16 cellular contexts compared by ENCODE assay signal in genomic region chr6:20444786-20445271, GRCh38. TPM values are rescaled to one million over a fixed set of nuclear protein-coding genes. Genes with fewer than 3 reads are reported as not detected.
A peak's percentile ranks its signal among the peaks of the same experiment; 100 is the strongest.
DNase-seq lines count a peak whose midpoint lies in the region; ATAC-seq and TF ChIP-seq lines count a peak whose summit lies in the region.
"Had no signal": no experiment of that assay in that cellular context is flagged by ENCODE, and none has a peak within 500 bp of the region (broad histone marks: within the 10 kb centered on the region; RNA-seq: fewer than 3 reads in every experiment).

No MANE protein-coding gene starts in this region.

- H3K9me3 ChIP-seq in prostate gland: no peaks in the 10 kb centered on the region
- H3K9me3 ChIP-seq: HAP-1, lower lobe of right lung, stomach had no signal

- no peaks in the 10 kb centered on the region for H3K9me3 Mint-ChIP-seq in activated naive CD4-positive, alpha-beta T cell treated with anti-CD3 and anti-CD28 coated beads for 36 hours
- peaks cover 3% of the 10 kb centered on the region for H3K9me3 Mint-ChIP-seq in stimulated activated naive CD8-positive, alpha-beta T cell treated with anti-CD3 and anti-CD28 coated beads, Interleukin-15, Interleukin-2, amounts not matched to agents 100 ng/mL and 50 ng/mL, for 24 hours

- WGBS in prostate gland: 89% methylated on average over 5 of the region's 5 CpGs

- intact Hi-C loops in activated naive CD4-positive, alpha-beta T cell treated with anti-CD3 and anti-CD28 coated beads for 36 hours (cut with micrococcal nuclease): no loop called here
- intact Hi-C loops in prostate gland (cut with DNase I): no loop called here

- no peak for ATAC-seq in HG02970 (IDR thresholded peaks at IDR 0.05; ENCODE audit: low FRiP score, unreplicated experiment)
- ATAC-seq: lower lobe of right lung had no signal

- TF ChIP-seq POLR2A in prostate gland (IDR thresholded peaks at IDR 0.05): no peak

- no peak overlapping the region for H3K4me3 ChIP-seq in epithelial cell of esophagus (ENCODE audit: low read length)
- no peak overlapping the region for H3K4me3 ChIP-seq in prostate gland
- H3K4me3 ChIP-seq: HAP-1, lower lobe of right lung, neural progenitor cell, stomach had no signal

- no peak overlapping the region for H3K27ac ChIP-seq in prostate gland
- H3K27ac ChIP-seq: lower lobe of right lung, neural progenitor cell, stomach had no signal

- H3K27me3 Mint-ChIP-seq in activated naive CD4-positive, alpha-beta T cell treated with anti-CD3 and anti-CD28 coated beads for 36 hours (ENCODE audit: low read depth): no peaks in the 10 kb centered on the region
- no peaks in the 10 kb centered on the region for H3K27me3 Mint-ChIP-seq in stimulated activated naive CD8-positive, alpha-beta T cell treated with anti-CD3 and anti-CD28 coated beads, Interleukin-15, Interleukin-2, amounts not matched to agents 100 ng/mL and 50 ng/mL, for 24 hours
- H3K27me3 Mint-ChIP-seq: activated CD4-positive, alpha-beta T cell treated with anti-CD3 and anti-CD28 coated beads, Interleukin-2, amount 10 ng/mL, durations not matched to agents 7 days and 5 days had no signal

- H3K36me3 Mint-ChIP-seq in activated naive CD4-positive, alpha-beta T cell treated with anti-CD3 and anti-CD28 coated beads for 36 hours (ENCODE audit: low read depth): peaks cover 25% of the 10 kb centered on the region
- peaks cover 54% of the 10 kb centered on the region for H3K36me3 Mint-ChIP-seq in stimulated activated naive CD8-positive, alpha-beta T cell treated with anti-CD3 and anti-CD28 coated beads, Interleukin-15, Interleukin-2, amounts not matched to agents 100 ng/mL and 50 ng/mL, for 24 hours (ENCODE audit: low read depth)

- H3K27ac Mint-ChIP-seq in activated naive CD4-positive, alpha-beta T cell treated with anti-CD3 and anti-CD28 coated beads for 36 hours: no peak overlapping the region
- H3K27ac Mint-ChIP-seq in stimulated activated naive CD8-positive, alpha-beta T cell treated with anti-CD3 and anti-CD28 coated beads, Interleukin-15, Interleukin-2, amounts not matched to agents 100 ng/mL and 50 ng/mL, for 24 hours: peak overlapping the region; percentile 19
- H3K27ac Mint-ChIP-seq: activated CD4-positive, alpha-beta T cell treated with anti-CD3 and anti-CD28 coated beads, Interleukin-2, amount 10 ng/mL, durations not matched to agents 7 days and 5 days; neural progenitor cell had no signal

- no peak overlapping the region for H3K4me3 Mint-ChIP-seq in activated naive CD4-positive, alpha-beta T cell treated with anti-CD3 and anti-CD28 coated beads for 36 hours
- H3K4me3 Mint-ChIP-seq in stimulated activated naive CD8-positive, alpha-beta T cell treated with anti-CD3 and anti-CD28 coated beads, Interleukin-15, Interleukin-2, amounts not matched to agents 100 ng/mL and 50 ng/mL, for 24 hours: no peak overlapping the region
- H3K4me3 Mint-ChIP-seq: activated CD4-positive, alpha-beta T cell treated with anti-CD3 and anti-CD28 coated beads, Interleukin-2, amount 10 ng/mL, durations not matched to agents 7 days and 5 days; neural progenitor cell had no signal

- CTCF ChIA-PET in activated naive CD4-positive, alpha-beta T cell treated with anti-CD3 and anti-CD28 coated beads for 36 hours (lab: Charles Lee): interaction anchor here (1.3 kb wide), 1 partner anchor 40 kb away, joined by 5 read pairs; no protein-coding TSS in a partner anchor

- peak; percentile 15 for DNase-seq in activated naive CD4-positive, alpha-beta T cell treated with anti-CD3 and anti-CD28 coated beads for 36 hours
- no peak for DNase-seq in activated naive CD4-positive, alpha-beta T cell treated with anti-CD3 and anti-CD28 coated beads, Interleukin-2, amount 50 U/mL, for 16 hours
- DNase-seq in RPMI7951 (ENCODE audit: low read depth) (peak; percentile 23), epithelial cell of esophagus (ENCODE audit: low read depth) (peak; percentile 41), prostate gland (ENCODE audit: low spot score) (no peak), NCI-H2196 (lab: John Stamatoyannopoulos, UW; ENCODE audit: unreplicated experiment) (no peak)
- DNase-seq: activated CD4-positive, alpha-beta T cell treated with anti-CD3 and anti-CD28 coated beads, Interleukin-2, amount 10 ng/mL, durations not matched to agents 7 days and 5 days; DMS 273 treated with DMSO at 0.1 percent for 48 hours; Kasumi-1; lower lobe of right lung; NCI-H526 treated with DMSO at 0.1 percent for 48 hours; stomach had no signal

- peaks cover 23% of the 10 kb centered on the region for H3K4me1 Mint-ChIP-seq in activated naive CD4-positive, alpha-beta T cell treated with anti-CD3 and anti-CD28 coated beads for 36 hours (ENCODE audit: low read depth)
- H3K4me1 Mint-ChIP-seq in stimulated activated naive CD8-positive, alpha-beta T cell treated with anti-CD3 and anti-CD28 coated beads, Interleukin-15, Interleukin-2, amounts not matched to agents 100 ng/mL and 50 ng/mL, for 24 hours (ENCODE audit: low read depth): peaks cover 26% of the 10 kb centered on the region

- H3K36me3 ChIP-seq in prostate gland: no peaks in the 10 kb centered on the region
- H3K36me3 ChIP-seq: lower lobe of right lung, neural progenitor cell had no signal

- TF ChIP-seq CTCF in epithelial cell of esophagus (IDR thresholded peaks at IDR 0.05; ENCODE audit: insufficient read depth, low read depth, low read length, missing control alignments) (no peak), prostate gland (IDR thresholded peaks at IDR 0.05) (no peak)

- H3K4me1 ChIP-seq in prostate gland (replicated peaks): no peaks in the 10 kb centered on the region
- H3K4me1 ChIP-seq: lower lobe of right lung had no signal

- H3K27me3 ChIP-seq in prostate gland (replicated peaks; ENCODE audit: insufficient read depth): no peaks in the 10 kb centered on the region
- H3K27me3 ChIP-seq: neural progenitor cell, stomach had no signal

RNA-seq across cellular contexts. Expression of gene E2F3, which starts 43.1 kb away (rescaled TPM):
- 10 to 100 TPM; 12.7 to 13.1 TPM for total RNA-seq in activated naive CD4-positive, alpha-beta T cell treated with anti-CD3 and anti-CD28 coated beads for 36 hours
- 4.8 and 5.6 TPM in 2 replicates for total RNA-seq in RPMI7951 (2014; rRNA removed; shearing (Covaris generic))
- 1 to 10 TPM; 3.7 to 5.5 TPM for total RNA-seq in prostate gland

Comparison
In these comparisons a context has a peak if more than half of its experiments do, and no peak if none do; other contexts are left out.
1. DNase-seq: peak in activated naive CD4-positive, alpha-beta T cell treated with anti-CD3 and anti-CD28 coated beads for 36 hours (single experiment), RPMI7951 (single experiment) and epithelial cell of esophagus (single experiment); none in activated naive CD4-positive, alpha-beta T cell treated with anti-CD3 and anti-CD28 coated beads, Interleukin-2, amount 50 U/mL, for 16 hours (single experiment), prostate gland (single experiment) and NCI-H2196 (single experiment).